ENCODE assay signal across 8 cellular contexts in genomic region chr2:70984576-70985282, GRCh38. TPM values are rescaled to one million over a fixed set of nuclear protein-coding genes. Genes with fewer than 3 reads are reported as not detected.
A peak's percentile ranks its signal among the peaks of the same experiment; 100 is the strongest.
DNase-seq lines count a peak whose midpoint lies in the region; ATAC-seq, FAIRE-seq and TF ChIP-seq lines count a peak whose summit lies in the region.

No MANE protein-coding gene starts in this region.

- no peaks in the 10 kb centered on the region for H3K79me2 ChIP-seq in HepG2 (ENCODE audit: insufficient read depth, low read length)

- no peak overlapping the region for H3K9ac ChIP-seq in HepG2 (ENCODE audit: insufficient read depth, low read depth, low read length)

- intact Hi-C loops in HepG2 (cut with micrococcal nuclease; ENCODE audit: unreplicated experiment) = no loop called here

- no peak for DNase-seq in AG09319 (ENCODE audit: extremely low read depth, low read depth)
- DNase-seq in GM19238 (ENCODE audit: insufficient read length, low spot score) = peak; percentile 87
- no peak for DNase-seq in brain microvascular endothelial cell
- no peak for DNase-seq in HepG2 (ENCODE audit: low spot score)
- peak; percentile 63 for DNase-seq in stimulated activated CD8-positive, alpha-beta memory T cell treated with anti-CD3 and anti-CD28 coated beads, Interleukin-15, amount 100 ng/mL, for 1 hour (ENCODE audit: low read depth)
- DNase-seq in NCI-H146 (lab: John Stamatoyannopoulos, UW) = no peak

- CTCF ChIA-PET in HepG2 (lab: Yijun Ruan, JAX; ENCODE audit: low intra/inter-chr PET ratio, low total read pairs) = interaction anchor here (1.3 kb wide), 1 partner anchor 85 kb away, joined by 3 read pairs; no protein-coding TSS in a partner anchor

- no peak for TF ChIP-seq EP300 in HepG2 (IDR thresholded peaks at IDR 0.05; ENCODE audit: low read depth in 2 of 2, low read length in 2 of 2)
- TF ChIP-seq EP300 in HepG2 (CRISPR knock-in tag; IDR thresholded peaks at IDR 0.05; ENCODE audit: borderline replicate concordance) = no peak

- TF ChIP-seq POLR2A in HepG2 (IDR thresholded peaks at IDR 0.05; ENCODE audit: insufficient read depth in 1 of 2, low read depth in 2 of 2, low read length in 2 of 2) = no peak

- no peaks in the 10 kb centered on the region for H3K4me1 ChIP-seq in HepG2 (ENCODE audit: insufficient read depth, low read length)

- H3K4me3 ChIP-seq in brain microvascular endothelial cell (ENCODE audit: low read depth, low read length) (no peak overlapping the region), HepG2 (replicated peaks in 1 of 3; ENCODE audit: insufficient read depth in 1 of 3, low read depth in 2 of 3, low read length in 3 of 3) (no peak overlapping the region)

- no TSS peak for BruUV-seq in HepG2 (replicated peaks; lab: Mats Ljungman, UMichigan)

- no peaks in the 10 kb centered on the region for H3K9me3 ChIP-seq in HepG2 (ENCODE audit: low read length)

- peak; percentile 96 for ATAC-seq in HG03432 (IDR thresholded peaks at IDR 0.05; ENCODE audit: unreplicated experiment)
- ATAC-seq in HepG2 = peak; percentile 75

- H3K36me3 ChIP-seq in brain microvascular endothelial cell (replicated peaks) (peaks cover 25% of the 10 kb centered on the region), HepG2 (replicated peaks in 1 of 2; ENCODE audit: control insufficient read depth in 1 of 2, insufficient read depth in 2 of 2, low read length in 2 of 2) (peaks cover 30 to 34% of the 10 kb centered on the region in 2 experiments)

- TF ChIP-seq RAD21 in HepG2 (CRISPR knock-in tag; IDR thresholded peaks at IDR 0.05) = 0 out of 2 replicates have a peak, but pooled peaks have one; percentile 45

- H3K27me3 ChIP-seq in brain microvascular endothelial cell (replicated peaks) (no peaks in the 10 kb centered on the region), HepG2 (ENCODE audit: control insufficient read depth in 1 of 2, insufficient read depth in 2 of 2, low read length in 2 of 2) (no peaks in the 10 kb centered on the region)

- TF ChIP-seq CTCF in AG09319 (IDR thresholded peaks at IDR 0.05; ENCODE audit: low read depth, low read length) = peak; percentile 72
- TF ChIP-seq CTCF in VCaP (conservative IDR thresholded peaks at IDR 0.05) = peak; percentile 30
- TF ChIP-seq CTCF in brain microvascular endothelial cell (IDR thresholded peaks at IDR 0.05; ENCODE audit: low read depth, low read length, missing control alignments) = peak; percentile 95
- peak; percentile 68 for TF ChIP-seq CTCF in HepG2 (CRISPR knock-in tag; IDR thresholded peaks at IDR 0.05)

- POLR2A ChIA-PET in HepG2 (lab: Yijun Ruan, JAX) = no interaction called here

- H3K27ac ChIP-seq in VCaP (no peak overlapping the region), brain microvascular endothelial cell (no peak overlapping the region), HepG2 (ENCODE audit: extremely low read length, insufficient read depth, low read length) (no peak overlapping the region)

- no peak for FAIRE-seq in HepG2 (lab: Jason Lieb, UNC)

- in situ Hi-C loops in brain microvascular endothelial cell (cut with HindIII; ENCODE audit: low pct_ligation_motif_present, low sequenced_read_pairs) = no loop called here
- in situ Hi-C loops in HepG2 (cut with HindIII; ENCODE audit: extremely low pct_ligation_motif_present, low pct_unique_long_range_greater_than_20kb) = no loop called here

- H2AFZ ChIP-seq in HepG2 (ENCODE audit: low read length) = no peak overlapping the region

- no peak overlapping the region for H3K4me2 ChIP-seq in HepG2 (ENCODE audit: low read depth, low read length)

- H4K20me1 ChIP-seq in HepG2 (ENCODE audit: insufficient read depth, low read length) = no peaks in the 10 kb centered on the region

- 90% methylated on average over 29 of the region's 32 CpGs for WGBS in HepG2 (ENCODE audit: low lambda C conversion rate)

TF ChIP-seq in HepG2, 621 proteins besides CTCF, POLR2A, EP300 and RAD21 (continues in another document):
- TF ChIP-seq SOX6 (IDR thresholded peaks at IDR 0.05) (no peak), SOX6 (CRISPR knock-in tag; IDR thresholded peaks at IDR 0.05) (no peak), EZH2 (conservative IDR thresholded peaks at IDR 0.05; ENCODE audit: low read depth, low read length) (no peak), ZNF720 (CRISPR knock-in tag; IDR thresholded peaks at IDR 0.05) (no peak), HMGA1 (CRISPR knock-in tag; conservative IDR thresholded peaks at IDR 0.05) (no peak), MXD4 (CRISPR knock-in tag; IDR thresholded peaks at IDR 0.05) (no peak)

RNA-seq across cellular contexts. Expression of gene ANKRD53, which starts 6.3 kb away (rescaled TPM):
- not detected in 2 replicates for total RNA-seq in HepG2 (2016; rRNA removed; fragmentation: Illumina TruSeq; extraction: Trizol)
- total RNA-seq in HepG2 (2016; cell fraction: cytosol; rRNA removed; fragmentation: Illumina TruSeq; extraction: Trizol; ENCODE audit: low read depth) = not detected in 2 replicates
- 0.09 TPM in 1 of 2 replicates, not detected in the other for total RNA-seq in HepG2 (2016; cell fraction: insoluble cytoplasmic fraction; rRNA removed; fragmentation: Illumina TruSeq; extraction: Trizol)
- not detected in 2 replicates for total RNA-seq in HepG2 (2016; cell fraction: membrane; rRNA removed; fragmentation: Illumina TruSeq; extraction: Trizol)
- total RNA-seq in HepG2 (2016; cell fraction: nucleus; rRNA removed; fragmentation: Illumina TruSeq; extraction: Trizol) = 0.66 TPM in 1 of 2 replicates, not detected in the other
- 0.12 and 0.15 TPM in 2 replicates for polyA plus RNA-seq in HepG2 (2011; rRNA removed)
- polyA plus RNA-seq in HepG2 (2011; cell fraction: cytosol; rRNA removed) = 0.25 TPM in 1 of 2 replicates, not detected in the other
- polyA plus RNA-seq in HepG2 (2011; cell fraction: nucleus; rRNA removed) = 0.14 and 0.62 TPM in 2 replicates
- 0.08 TPM in 1 of 2 replicates, not detected in the other for polyA plus RNA-seq in HepG2 (2012)
- polyA plus RNA-seq in HepG2 (2016; cell fraction: cytosol; fragmentation: Illumina TruSeq; extraction: Trizol; ENCODE audit: low read depth) = 0.08 and 0.27 TPM in 2 replicates
- polyA plus RNA-seq in HepG2 (2016; cell fraction: insoluble cytoplasmic fraction; fragmentation: Illumina TruSeq; extraction: Trizol; ENCODE audit: low read depth) = not detected in 2 replicates
- 0.20 and 0.53 TPM in 2 replicates for polyA plus RNA-seq in HepG2 (2016; cell fraction: membrane; fragmentation: Illumina TruSeq; extraction: Trizol; ENCODE audit: low read depth)
- polyA plus RNA-seq in HepG2 (2016; cell fraction: nucleus; fragmentation: Illumina TruSeq; extraction: Trizol; ENCODE audit: insufficient read depth, low read depth) = 0.42 and 0.69 TPM in 2 replicates
- polyA minus RNA-seq in HepG2 (2011; rRNA and poly(A)+ RNA removed; ENCODE audit: low replicate concordance) = not detected in 2 replicates
- not detected in 2 replicates for polyA minus RNA-seq in HepG2 (2011; cell fraction: cytosol; rRNA and poly(A)+ RNA removed)
- polyA minus RNA-seq in HepG2 (2011; cell fraction: nucleus; rRNA and poly(A)+ RNA removed) = not detected in 2 replicates

RNA-seq across cellular contexts. Expression of gene TEX261, which starts 9.9 kb away (rescaled TPM):
- 36.0 and 43.8 TPM in 2 replicates for total RNA-seq in HepG2 (2016; rRNA removed; fragmentation: Illumina TruSeq; extraction: Trizol)
- 13.1 and 17.4 TPM in 2 replicates for total RNA-seq in HepG2 (2016; cell fraction: cytosol; rRNA removed; fragmentation: Illumina TruSeq; extraction: Trizol; ENCODE audit: low read depth)
- total RNA-seq in HepG2 (2016; cell fraction: insoluble cytoplasmic fraction; rRNA removed; fragmentation: Illumina TruSeq; extraction: Trizol) = 32.9 and 42.2 TPM in 2 replicates
- 49.5 and 51.8 TPM in 2 replicates for total RNA-seq in HepG2 (2016; cell fraction: membrane; rRNA removed; fragmentation: Illumina TruSeq; extraction: Trizol)
- total RNA-seq in HepG2 (2016; cell fraction: nucleus; rRNA removed; fragmentation: Illumina TruSeq; extraction: Trizol) = 41.0 and 45.3 TPM in 2 replicates
- 68.7 and 78.7 TPM in 2 replicates for polyA plus RNA-seq in HepG2 (2011; rRNA removed)
- polyA plus RNA-seq in HepG2 (2011; cell fraction: cytosol; rRNA removed) = 67.6 and 76.6 TPM in 2 replicates
- 59.4 and 73.5 TPM in 2 replicates for polyA plus RNA-seq in HepG2 (2011; cell fraction: nucleus; rRNA removed)
- 40.8 and 51.3 TPM in 2 replicates for polyA plus RNA-seq in HepG2 (2012)
- 25.7 and 32.7 TPM in 2 replicates for polyA plus RNA-seq in HepG2 (2016; cell fraction: cytosol; fragmentation: Illumina TruSeq; extraction: Trizol; ENCODE audit: low read depth)
- polyA plus RNA-seq in HepG2 (2016; cell fraction: insoluble cytoplasmic fraction; fragmentation: Illumina TruSeq; extraction: Trizol; ENCODE audit: low read depth) = 52.6 and 59.2 TPM in 2 replicates
- polyA plus RNA-seq in HepG2 (2016; cell fraction: membrane; fragmentation: Illumina TruSeq; extraction: Trizol; ENCODE audit: low read depth) = 72.7 and 76.3 TPM in 2 replicates
- polyA plus RNA-seq in HepG2 (2016; cell fraction: nucleus; fragmentation: Illumina TruSeq; extraction: Trizol; ENCODE audit: insufficient read depth, low read depth) = 82.4 and 86.0 TPM in 2 replicates
- 90.8 and 137 TPM in 2 replicates for polyA minus RNA-seq in HepG2 (2011; rRNA and poly(A)+ RNA removed; ENCODE audit: low replicate concordance)
- 27.5 and 29.3 TPM in 2 replicates for polyA minus RNA-seq in HepG2 (2011; cell fraction: cytosol; rRNA and poly(A)+ RNA removed)
- polyA minus RNA-seq in HepG2 (2011; cell fraction: nucleus; rRNA and poly(A)+ RNA removed) = 23.2 and 28.1 TPM in 2 replicates

RNA-seq across cellular contexts. Expression of gene ATP6V1B1, which starts 49.0 kb away (rescaled TPM):
- 0.58 TPM in 1 of 2 replicates, not detected in the other for total RNA-seq in HepG2 (2016; rRNA removed; fragmentation: Illumina TruSeq; extraction: Trizol)
- total RNA-seq in HepG2 (2016; cell fraction: cytosol; rRNA removed; fragmentation: Illumina TruSeq; extraction: Trizol; ENCODE audit: low read depth) = not detected in 2 replicates
- total RNA-seq in HepG2 (2016; cell fraction: insoluble cytoplasmic fraction; rRNA removed; fragmentation: Illumina TruSeq; extraction: Trizol) = 0.37 and 1.5 TPM in 2 replicates
- not detected in 2 replicates for total RNA-seq in HepG2 (2016; cell fraction: membrane; rRNA removed; fragmentation: Illumina TruSeq; extraction: Trizol)
- 2.3 and 2.4 TPM in 2 replicates for total RNA-seq in HepG2 (2016; cell fraction: nucleus; rRNA removed; fragmentation: Illumina TruSeq; extraction: Trizol)
- polyA plus RNA-seq in HepG2 (2011; rRNA removed) = 1.6 and 1.8 TPM in 2 replicates
- polyA plus RNA-seq in HepG2 (2011; cell fraction: cytosol; rRNA removed) = 0.21 and 0.30 TPM in 2 replicates
- polyA plus RNA-seq in HepG2 (2011; cell fraction: nucleus; rRNA removed) = 24.4 and 25.8 TPM in 2 replicates
- 1.7 and 2.1 TPM in 2 replicates for polyA plus RNA-seq in HepG2 (2012)
- polyA plus RNA-seq in HepG2 (2016; cell fraction: cytosol; fragmentation: Illumina TruSeq; extraction: Trizol; ENCODE audit: low read depth) = 0.07 and 0.08 TPM in 2 replicates
- polyA plus RNA-seq in HepG2 (2016; cell fraction: insoluble cytoplasmic fraction; fragmentation: Illumina TruSeq; extraction: Trizol; ENCODE audit: low read depth) = 0.31 TPM in 1 of 2 replicates, not detected in the other
- polyA plus RNA-seq in HepG2 (2016; cell fraction: membrane; fragmentation: Illumina TruSeq; extraction: Trizol; ENCODE audit: low read depth) = 0.12 TPM in 1 of 2 replicates, not detected in the other
- 7.8 and 11.0 TPM in 2 replicates for polyA plus RNA-seq in HepG2 (2016; cell fraction: nucleus; fragmentation: Illumina TruSeq; extraction: Trizol; ENCODE audit: insufficient read depth, low read depth)
- polyA minus RNA-seq in HepG2 (2011; rRNA and poly(A)+ RNA removed; ENCODE audit: low replicate concordance) = 0.18 TPM in 1 of 2 replicates, not detected in the other
- not detected in 2 replicates for polyA minus RNA-seq in HepG2 (2011; cell fraction: cytosol; rRNA and poly(A)+ RNA removed)
- polyA minus RNA-seq in HepG2 (2011; cell fraction: nucleus; rRNA and poly(A)+ RNA removed) = 1.5 and 3.5 TPM in 2 replicates

Comparison
In these comparisons a context has a peak if more than half of its experiments do, and no peak if none do; other contexts are left out.
1. DNase-seq: peak in GM19238 (single experiment) and stimulated activated CD8-positive, alpha-beta memory T cell treated with anti-CD3 and anti-CD28 coated beads, Interleukin-15, amount 100 ng/mL, for 1 hour (single experiment); none in AG09319 (single experiment), brain microvascular endothelial cell (single experiment), HepG2 (single experiment) and NCI-H146 (single experiment).
2. CTCF ChIP-seq: peak in every context shown above with its lines; median percentile 95 in brain microvascular endothelial cell; 72 in AG09319; 68 in HepG2; 30 in VCaP.